ENCODE assay signal across 6 cellular contexts in genomic region chr9:33548816-33549215, GRCh38. TPM values are rescaled to one million over a fixed set of nuclear protein-coding genes. Genes with fewer than 3 reads are reported as not detected.
"Had no signal": no experiment of that assay in that cellular context is flagged by ENCODE, and none has a peak within 500 bp of the region (broad histone marks: within the 10 kb centered on the region; RNA-seq: fewer than 3 reads in every experiment).

No MANE protein-coding gene starts in this region.

RNA-seq across cellular contexts. Expression of gene ANKRD18B, which starts 24.8 kb away (rescaled TPM):
- total RNA-seq: osteoblast, posterior vena cava, stomach, thoracic aorta, transverse colon had no signal
- polyA plus RNA-seq: naive thymus-derived CD8-positive, alpha-beta T cell had no signal
